ENCODE assay signal across 8 cellular contexts in the genomic region with DNA sequence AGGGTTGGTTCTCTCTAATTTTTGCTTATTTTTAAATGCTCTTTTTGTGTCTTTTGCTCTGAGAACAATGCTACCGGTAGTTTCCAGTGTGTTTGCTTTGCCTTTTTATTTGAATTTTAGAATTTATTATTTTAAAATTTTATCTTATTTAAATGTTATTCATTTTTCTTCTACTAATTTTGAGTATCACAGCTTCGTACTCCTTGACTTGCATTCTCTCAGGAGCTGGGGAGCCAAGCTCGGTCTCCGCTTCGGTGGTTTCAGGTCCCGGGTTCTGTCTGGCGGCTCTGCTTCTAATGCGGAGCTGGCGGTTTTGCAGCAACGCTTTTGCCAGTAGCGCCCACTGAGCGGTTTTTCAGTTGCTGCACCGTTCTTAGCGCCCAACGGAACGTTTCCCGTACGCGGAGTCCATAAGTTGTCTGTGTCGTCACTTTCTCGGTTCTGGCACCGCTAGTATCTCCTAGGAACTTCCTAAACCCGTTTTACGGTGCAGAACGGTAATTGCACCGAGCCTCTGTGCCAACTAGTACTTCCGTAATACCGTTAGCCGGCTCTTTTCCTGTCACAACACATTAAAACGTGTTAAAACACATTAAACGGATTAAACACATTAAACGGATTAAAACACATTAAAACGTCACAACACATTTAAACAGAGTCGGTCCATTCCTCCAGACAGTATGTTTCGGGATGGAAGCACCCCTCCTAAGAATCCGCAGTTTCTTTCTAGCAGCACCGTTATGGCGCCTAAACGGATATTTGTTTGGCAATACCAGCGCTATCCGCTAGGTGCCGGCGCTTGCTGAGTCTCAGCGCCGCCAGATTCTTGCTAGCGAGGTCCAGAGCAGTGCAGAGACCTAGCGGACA. TPM values are rescaled to one million over a fixed set of nuclear protein-coding genes. Genes with fewer than 3 reads are reported as not detected.
A peak's percentile ranks its signal among the peaks of the same experiment; 100 is the strongest.
DNase-seq lines count a peak whose midpoint lies in the region; ATAC-seq and TF ChIP-seq lines count a peak whose summit lies in the region.

No MANE protein-coding gene starts in this region.

- peak overlapping the region; percentile 97 for H3K4me3 Mint-ChIP-seq in activated naive CD4-positive, alpha-beta T cell treated with anti-CD3 and anti-CD28 coated beads, Interleukin-2, amount 10 ng/mL, durations not matched to agents 7 days and 5 days
- H3K4me3 Mint-ChIP-seq in type B pancreatic cell, result peak overlapping the region; percentile 85

- H3K9me3 ChIP-seq in BLaER1 (peaks cover under 1% of the 10 kb centered on the region; the same call in 1 of the 2 replicates), SJSA1 (replicated peaks) (no peaks in the 10 kb centered on the region)

- H3K36me3 Mint-ChIP-seq in activated naive CD4-positive, alpha-beta T cell treated with anti-CD3 and anti-CD28 coated beads, Interleukin-2, amount 10 ng/mL, durations not matched to agents 7 days and 5 days, result peaks cover 17% of the 10 kb centered on the region
- no peaks in the 10 kb centered on the region for H3K36me3 Mint-ChIP-seq in type B pancreatic cell

- H3K36me3 ChIP-seq in BLaER1 (no peaks in the 10 kb centered on the region), SJSA1 (no peaks in the 10 kb centered on the region)

- peaks cover 6% of the 10 kb centered on the region; the same call in 1 of the 2 replicates for H3K27me3 ChIP-seq in BLaER1
- no peaks in the 10 kb centered on the region for H3K27me3 ChIP-seq in SJSA1 (replicated peaks)

- H3K9me3 Mint-ChIP-seq in activated naive CD4-positive, alpha-beta T cell treated with anti-CD3 and anti-CD28 coated beads, Interleukin-2, amount 10 ng/mL, durations not matched to agents 7 days and 5 days, result no peaks in the 10 kb centered on the region
- H3K9me3 Mint-ChIP-seq in type B pancreatic cell, result no peaks in the 10 kb centered on the region

- H3K27ac ChIP-seq in BLaER1 (peak overlapping the region; percentile 88), SJSA1 (peak overlapping the region; percentile 62)

- H3K4me1 ChIP-seq in BLaER1, result peaks cover 32% of the 10 kb centered on the region
- H3K4me1 ChIP-seq in SJSA1 (replicated peaks), result peaks cover 12% of the 10 kb centered on the region

- DNase-seq in SJSA1 (ENCODE audit: low read depth in 1 of 2, low spot score in 2 of 2) (peak; percentile 89 to 94), Right ventricle myocardium superior (peak; percentile 89), posterior cingulate gyrus (peak in 8 of 10 donors; percentile 46 to 93 (median 76)), type B pancreatic cell (ENCODE audit: extremely low spot score, unreplicated experiment) (peak; percentile 85)
- peak; percentile 91 for DNase-seq in activated naive CD4-positive, alpha-beta T cell treated with anti-CD3 and anti-CD28 coated beads, Interleukin-2, amount 10 ng/mL, durations not matched to agents 7 days and 5 days

- H3K4me3 ChIP-seq in BLaER1, result peak overlapping the region; percentile 71
- H3K4me3 ChIP-seq in SJSA1, result peak overlapping the region; percentile 46

- peak; percentile 86 for TF ChIP-seq CTCF in type B pancreatic cell (conservative IDR thresholded peaks at IDR 0.05)

- H3K27ac Mint-ChIP-seq in activated naive CD4-positive, alpha-beta T cell treated with anti-CD3 and anti-CD28 coated beads, Interleukin-2, amount 10 ng/mL, durations not matched to agents 7 days and 5 days, result peak overlapping the region; percentile 99
- H3K27ac Mint-ChIP-seq in type B pancreatic cell, result peak overlapping the region; percentile 52

- ATAC-seq in GM19324 (IDR thresholded peaks at IDR 0.05; ENCODE audit: low FRiP score, unreplicated experiment) (peak; percentile 68), HG03457 (IDR thresholded peaks at IDR 0.05; ENCODE audit: unreplicated experiment) (peak; percentile 45), Right ventricle myocardium superior (ENCODE audit: poor library complexity) (peak; percentile 80)

- peak overlapping the region; percentile 97 for H3K4me2 ChIP-seq in BLaER1

- intact Hi-C loops in Right ventricle myocardium superior (cut with DNase I), result loop anchor here (5.0 kb wide), 2 partner anchors 42 to 48 kb away; a partner anchor contains a TSS
- intact Hi-C loops in posterior cingulate gyrus (cut with DNase I), result loop anchor here (1.0 to 5.0 kb wide), 3 partner anchors 42 to 87 kb away; a partner anchor contains a TSS

- H3K9ac ChIP-seq in BLaER1, result peak overlapping the region; percentile 87

- no peaks in the 10 kb centered on the region for H4K20me1 ChIP-seq in BLaER1

- H3K27me3 Mint-ChIP-seq in activated naive CD4-positive, alpha-beta T cell treated with anti-CD3 and anti-CD28 coated beads, Interleukin-2, amount 10 ng/mL, durations not matched to agents 7 days and 5 days, result peaks cover 9% of the 10 kb centered on the region
- H3K27me3 Mint-ChIP-seq in type B pancreatic cell, result peaks cover 96% of the 10 kb centered on the region

- peaks cover 27% of the 10 kb centered on the region for H3K4me1 Mint-ChIP-seq in activated naive CD4-positive, alpha-beta T cell treated with anti-CD3 and anti-CD28 coated beads, Interleukin-2, amount 10 ng/mL, durations not matched to agents 7 days and 5 days
- peaks cover 3% of the 10 kb centered on the region for H3K4me1 Mint-ChIP-seq in type B pancreatic cell (ENCODE audit: unreplicated experiment)

- CTCF ChIA-PET in activated naive CD4-positive, alpha-beta T cell treated with anti-CD3 and anti-CD28 coated beads, Interleukin-2, amount 10 ng/mL, durations not matched to agents 7 days and 5 days (lab: Charles Lee), result interaction anchor here (1.2 to 6.7 kb wide), 15 partner anchors 9 to 85 kb away, joined by 3 to 74 read pairs (median 5); a partner anchor contains a TSS

RNA-seq across cellular contexts. Expression of a gene that starts 45.6 kb away (rescaled TPM):
- 1.4 and 2.5 TPM in 2 replicates for total RNA-seq in SJSA1 (2014; rRNA removed; shearing (Covaris generic))
- 0.94 TPM for total RNA-seq in Right ventricle myocardium superior
- total RNA-seq in type B pancreatic cell (ENCODE audit: low replicate concordance), result 0.34 and 0.74 TPM in 2 replicates

Comparison
In these comparisons a context has a peak if more than half of its experiments do, and no peak if none do; other contexts are left out.
1. Peak in every context shown above with its lines: DNase-seq, ATAC-seq, H3K4me3 ChIP-seq and H3K27ac ChIP-seq.